Comparison of ENCODE assay signal across 14 cellular contexts in the genomic region with DNA sequence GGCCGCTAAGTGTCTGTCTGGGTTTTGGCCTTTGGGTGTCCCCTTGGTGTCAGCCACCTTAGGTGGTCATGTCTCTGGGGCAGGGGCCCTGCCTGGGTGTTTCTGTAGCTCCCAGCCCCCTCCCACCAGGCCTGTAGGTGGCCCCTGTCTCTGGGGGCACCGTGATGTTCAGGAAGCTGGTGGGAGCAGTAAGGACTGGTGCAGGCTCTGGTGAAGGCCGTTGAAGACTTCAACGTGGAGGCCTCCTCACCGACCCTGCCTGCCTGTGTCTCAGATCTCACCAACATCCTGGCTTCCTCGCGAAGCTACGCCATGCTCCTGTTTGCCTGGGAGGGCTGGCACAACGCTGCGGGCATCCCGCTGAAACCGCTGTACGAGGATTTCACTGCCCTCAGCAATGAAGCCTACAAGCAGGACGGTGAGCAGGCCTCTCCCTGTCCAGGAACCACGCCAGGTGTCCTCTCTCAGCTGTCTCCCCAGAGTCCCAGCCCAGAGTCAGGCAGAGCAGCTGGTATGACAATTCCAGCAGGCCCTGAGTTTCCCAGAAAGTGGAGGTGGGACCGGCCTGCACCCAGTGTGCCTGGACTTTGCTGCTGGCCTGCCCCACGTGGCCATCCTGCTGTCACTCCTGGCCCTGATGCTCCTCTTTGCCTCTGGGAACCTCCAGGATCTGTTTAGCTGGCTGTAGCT. TPM values are rescaled to one million over a fixed set of nuclear protein-coding genes. Genes with fewer than 3 reads are reported as not detected.
DNase-seq lines count a peak whose midpoint lies in the region; ATAC-seq, FAIRE-seq and TF ChIP-seq lines count a peak whose summit lies in the region.
"Had no signal": no experiment of that assay in that cellular context is flagged by ENCODE, and none has a peak within 500 bp of the region (broad histone marks: within the 10 kb centered on the region; RNA-seq: fewer than 3 reads in every experiment).

No MANE protein-coding gene starts in this region.

- H3K4me2 ChIP-seq in hepatocyte = no peak overlapping the region

- H3K4me3 ChIP-seq in BE2C (ENCODE audit: low read depth, low read length) = peak overlapping the region; percentile 81
- no peak overlapping the region for H3K4me3 ChIP-seq in kidney (ENCODE audit: low read length in 2 of 2)
- no peak overlapping the region for H3K4me3 ChIP-seq in hepatocyte
- H3K4me3 ChIP-seq in adrenal gland = no peak overlapping the region
- H3K4me3 ChIP-seq: esophagus squamous epithelium had no signal

- no peak for TF ChIP-seq POLR2A in adrenal gland (IDR thresholded peaks at IDR 0.05)

- no peaks in the 10 kb centered on the region for H3K9me2 ChIP-seq in hepatocyte (replicated peaks; ENCODE audit: insufficient read depth)

- peaks cover 31% of the 10 kb centered on the region for H3K36me3 ChIP-seq in BE2C
- H3K36me3 ChIP-seq in kidney (ENCODE audit: control insufficient read depth in 1 of 2, insufficient read depth in 2 of 2, low read length in 2 of 2) = peaks cover 0 to 3% of the 10 kb centered on the region in 2 donors
- no peaks in the 10 kb centered on the region for H3K36me3 ChIP-seq in hepatocyte (replicated peaks; ENCODE audit: insufficient read depth, low read depth)
- H3K36me3 ChIP-seq in adrenal gland (replicated peaks in 1 of 2) = no peaks in the 10 kb centered on the region
- H3K36me3 ChIP-seq: esophagus squamous epithelium had no signal

- intact Hi-C loops in kidney (cut with DNase I) = no loop called here
- intact Hi-C loops in adrenal gland (cut with DNase I) = loop anchor here (2.0 to 10.0 kb wide), 3 partner anchors 52 to 135 kb away; no protein-coding TSS in a partner anchor

- no peaks in the 10 kb centered on the region for H3K9me3 Mint-ChIP-seq in HFFc6
- H3K9me3 Mint-ChIP-seq: activated CD4-positive, alpha-beta T cell treated with anti-CD3 and anti-CD28 coated beads, Interleukin-2, amount 10 ng/mL, durations not matched to agents 7 days and 5 days; CD4-positive, alpha-beta memory T cell; T-cell had no signal

- H3K27me3 ChIP-seq in BE2C (no peaks in the 10 kb centered on the region), hepatocyte (peaks cover 14% of the 10 kb centered on the region), adrenal gland (no peaks in the 10 kb centered on the region)

- no peak overlapping the region for H3K9ac ChIP-seq in kidney (ENCODE audit: low read length in 2 of 2)

- H4K20me1 ChIP-seq in hepatocyte (ENCODE audit: insufficient read depth, poor library complexity, severe bottlenecking) = no peaks in the 10 kb centered on the region

- ATAC-seq in HG03108 (IDR thresholded peaks at IDR 0.05; ENCODE audit: unreplicated experiment) = no peak

- H3K4me1 ChIP-seq in BE2C (peaks cover 42% of the 10 kb centered on the region), kidney (ENCODE audit: control insufficient read depth in 1 of 2, insufficient read depth in 1 of 2, low read depth in 1 of 2, low read length in 2 of 2) (peaks cover 3 to 12% of the 10 kb centered on the region in 2 donors), hepatocyte (ENCODE audit: insufficient read depth) (peaks cover 17% of the 10 kb centered on the region), adrenal gland (replicated peaks in 1 of 2) (peaks cover 15 to 32% of the 10 kb centered on the region in 2 donors)

- H3K4me3 Mint-ChIP-seq in HFFc6 = no peak overlapping the region
- H3K4me3 Mint-ChIP-seq: activated CD4-positive, alpha-beta T cell treated with anti-CD3 and anti-CD28 coated beads, Interleukin-2, amount 10 ng/mL, durations not matched to agents 7 days and 5 days had no signal

- no peak for TF ChIP-seq CTCF in BE2C (IDR thresholded peaks at IDR 0.05; ENCODE audit: low read depth, low read length)
- TF ChIP-seq CTCF in kidney (IDR thresholded peaks at IDR 0.05; ENCODE audit: borderline replicate concordance, extremely low read depth, insufficient read depth) = no peak
- no peak for TF ChIP-seq CTCF in hepatocyte (IDR thresholded peaks at IDR 0.05; ENCODE audit: poor library complexity)
- no peak for TF ChIP-seq CTCF in HFFc6 (IDR thresholded peaks at IDR 0.05)
- no peak for TF ChIP-seq CTCF in adrenal gland (IDR thresholded peaks at IDR 0.05)

- peaks cover 19% of the 10 kb centered on the region for H3K4me1 Mint-ChIP-seq in HFFc6 (ENCODE audit: low read depth)

- H3K36me3 Mint-ChIP-seq in HFFc6 (ENCODE audit: low read depth) = no peaks in the 10 kb centered on the region
- H3K36me3 Mint-ChIP-seq: T-cell had no signal

- H2AFZ ChIP-seq in hepatocyte = no peak overlapping the region

- FAIRE-seq in kidney (lab: Jason Lieb, UNC) = no peak

- H3K9me3 ChIP-seq in BE2C = no peaks in the 10 kb centered on the region
- H3K9me3 ChIP-seq in kidney (ENCODE audit: control insufficient read depth in 1 of 2, low read length in 2 of 2) = no peaks in the 10 kb centered on the region
- H3K9me3 ChIP-seq in hepatocyte (ENCODE audit: low read depth) = no peaks in the 10 kb centered on the region
- H3K9me3 ChIP-seq in adrenal gland (replicated peaks in 1 of 3) = no peaks in the 10 kb centered on the region
- H3K9me3 ChIP-seq: esophagus squamous epithelium had no signal

- 91% methylated on average over 17 of the region's 17 CpGs for WGBS in hepatocyte (ENCODE audit: low lambda C conversion rate, missing lambda C conversion rate)
- 84 to 94% (median 85%) methylated on average over 11 to 17 of the region's 17 CpGs for WGBS in adrenal gland, 4 donors

- no peak overlapping the region for H3K27ac Mint-ChIP-seq in HFFc6
- H3K27ac Mint-ChIP-seq: activated CD4-positive, alpha-beta T cell treated with anti-CD3 and anti-CD28 coated beads, Interleukin-2, amount 10 ng/mL, durations not matched to agents 7 days and 5 days; T-cell had no signal

- H3K79me2 ChIP-seq in hepatocyte = no peaks in the 10 kb centered on the region

- H3K27ac ChIP-seq in kidney (ENCODE audit: low read depth in 2 of 2, low read length in 2 of 2) (no peak overlapping the region), hepatocyte (no peak overlapping the region), adrenal gland (no peak overlapping the region)
- H3K27ac ChIP-seq: esophagus squamous epithelium had no signal

- peaks cover 10% of the 10 kb centered on the region for H3K27me3 Mint-ChIP-seq in HFFc6 (ENCODE audit: insufficient read depth)
- H3K27me3 Mint-ChIP-seq: CD4-positive, alpha-beta memory T cell had no signal

- DNase-seq in BE2C (peak; percentile 85), DMS 273 treated with DMSO at 0.1 percent for 48 hours (lab: John Stamatoyannopoulos, UW) (peak; percentile 61), NCI-H446 treated with DMSO at 0.1 percent for 48 hours (lab: John Stamatoyannopoulos, UW) (peak; percentile 37), kidney (peak; percentile 52), hepatocyte (ENCODE audit: low spot score) (no peak), HFFc6 (no peak), adrenal gland (no peak)
- DNase-seq: esophagus squamous epithelium had no signal

RNA-seq across cellular contexts. Expression of gene ACE, which starts 2.8 kb away (rescaled TPM):
- 138 TPM for polyA plus RNA-seq in BE2C (2012; ENCODE audit: insufficient read depth, insufficient read length, low read depth)
- total RNA-seq in kidney = 4.3 TPM
- polyA plus RNA-seq in kidney (ENCODE audit: insufficient read depth, low read depth, low replicate concordance) = 12.9 TPM
- total RNA-seq in hepatocyte = 4.2 and 8.0 TPM in 2 replicates
- polyA plus RNA-seq in hepatocyte = 7.2 and 9.5 TPM in 2 replicates
- total RNA-seq in HFFc6 (2021; fragmentation: NEBNext Ultra II Directional; extraction: Animal tissue kit (Norgen Biotek cat#: 25700)) = 1 to 10 TPM; 1.6 to 2.1 (median 1.7) TPM
- 10 to 100 TPM in 6 of 8 donors, 1 to 10 TPM in 2; 3.3 to 49.7 (median 12.2) TPM for total RNA-seq in adrenal gland
- polyA plus RNA-seq in adrenal gland = 10 to 100 TPM in 2 of 3 donors, 1 to 10 TPM in 1; 7.7 to 34.0 (median 16.1) TPM

RNA-seq across cellular contexts. Expression of gene CYB561, which starts 33.5 kb away (rescaled TPM):
- 212 TPM for polyA plus RNA-seq in BE2C (2012; ENCODE audit: insufficient read depth, insufficient read length, low read depth)
- total RNA-seq in kidney (51.1 TPM), hepatocyte (12.9 and 15.1 TPM in 2 replicates), adrenal gland (100 to 1,000 TPM in 2 of 8 donors, 10 to 100 TPM in 6; 38.7 to 195 (median 68.4) TPM)
- polyA plus RNA-seq in kidney (ENCODE audit: insufficient read depth, low read depth, low replicate concordance) (38.4 TPM), hepatocyte (20.2 and 20.6 TPM in 2 replicates), adrenal gland (100 to 1,000 TPM in 2 of 3 donors, 10 to 100 TPM in 1; 38.8 to 116 (median 113) TPM)
- 10 to 100 TPM in 4 of 6 experiments, 1 to 10 TPM in 2; 5.5 to 21.4 (median 15.9) TPM for total RNA-seq in HFFc6 (2021; fragmentation: NEBNext Ultra II Directional; extraction: Animal tissue kit (Norgen Biotek cat#: 25700))

RNA-seq across cellular contexts. Expression of gene KCNH6, which starts 43.5 kb away (rescaled TPM):
- 6.0 TPM for polyA plus RNA-seq in BE2C (2012; ENCODE audit: insufficient read depth, insufficient read length, low read depth)
- total RNA-seq in kidney = 0.57 TPM
- polyA plus RNA-seq in kidney (ENCODE audit: insufficient read depth, low read depth, low replicate concordance) = 4.8 TPM
- 0.28 and 0.33 TPM in 2 replicates for total RNA-seq in hepatocyte
- 0.36 TPM in 1 of 2 replicates, not detected in the other for polyA plus RNA-seq in hepatocyte
- not detected for total RNA-seq in HFFc6 (2021; fragmentation: NEBNext Ultra II Directional; extraction: Animal tissue kit (Norgen Biotek cat#: 25700))
- total RNA-seq in adrenal gland = under 1 TPM in 3 of 8 donors, not detected in 5; 0.17 to 0.41 (median 0.39) TPM
- polyA plus RNA-seq in adrenal gland = under 1 TPM in 1 of 3 donors, not detected in 2; 0.32 TPM
- total RNA-seq: activated CD4-positive, alpha-beta T cell treated with anti-CD3 and anti-CD28 coated beads, Interleukin-2, amount 10 ng/mL, durations not matched to agents 7 days and 5 days; aorta; CD4-positive, alpha-beta memory T cell; esophagus squamous epithelium; left cardiac atrium; T-cell had no signal
- polyA plus RNA-seq: aorta; CD4-positive, alpha-beta memory T cell had no signal

Comparison
In these comparisons a context has a peak if more than half of its experiments do, and no peak if none do; other contexts are left out.
1. DNase-seq: peak in BE2C (single experiment), DMS 273 treated with DMSO at 0.1 percent for 48 hours (single experiment), NCI-H446 treated with DMSO at 0.1 percent for 48 hours (single experiment) and kidney (single experiment); none in hepatocyte (single experiment), HFFc6 (single experiment) and adrenal gland (0 of 7).